8 cellular contexts compared by ENCODE assay signal in genomic region chr6:34248727-34249468, GRCh38. TPM values are rescaled to one million over a fixed set of nuclear protein-coding genes. Genes with fewer than 3 reads are reported as not detected.
DNase-seq lines count a peak whose midpoint lies in the region; ATAC-seq lines count a peak whose summit lies in the region.

Gene SMIM29 (minus strand): TSS chr6:34249006. CDS start chr6:34247791, 1,215 bp downstream.

- peak within 1 kb of the TSS; percentile 76 to 90 for H3K9ac ChIP-seq in mucosa of rectum (ENCODE audit: low read depth in 1 of 2, low read length in 2 of 2)

- ATAC-seq in GM21529 (IDR thresholded peaks at IDR 0.05; ENCODE audit: unreplicated experiment): peak; percentile 84

- H3K4me1 ChIP-seq in mucosa of rectum (ENCODE audit: control insufficient read depth in 2 of 2, insufficient read depth in 2 of 2, low read length in 2 of 2): peaks cover 14 to 19% of the 10 kb centered on the region in 2 donors

- peak within 1 kb of the TSS; percentile 93 for H3K27ac ChIP-seq in epithelial cell of prostate
- peak within 1 kb of the TSS; percentile 79 to 86 for H3K27ac ChIP-seq in mucosa of rectum (ENCODE audit: low read depth in 2 of 2, low read length in 2 of 2)

- H3K36me3 ChIP-seq in mucosa of rectum (ENCODE audit: control insufficient read depth in 2 of 2, insufficient read depth in 2 of 2, low read length in 2 of 2): no peaks in the 10 kb centered on the region

- peak; percentile 88 for DNase-seq in DMS153 (lab: John Stamatoyannopoulos, UW)
- peak; percentile 91 for DNase-seq in Jurkat, Clone E6-1 (ENCODE audit: low read depth, low spot score)
- peak; percentile 87 for DNase-seq in OCI-M2 (lab: John Stamatoyannopoulos, UW; ENCODE audit: unreplicated experiment)
- DNase-seq in activated T-cell treated with anti-CD3 and anti-CD28 coated beads for 4 hours: peak; percentile 97
- peak; percentile 54 for DNase-seq in epithelial cell of prostate (ENCODE audit: low read depth, low spot score)
- peak; percentile 92 to 96 for DNase-seq in stimulated activated CD8-positive, alpha-beta memory T cell treated with anti-CD3 and anti-CD28 coated beads, Interleukin-4, amount 100 ng/mL, for 4 hours (ENCODE audit: low read depth in 2 of 2, low spot score in 1 of 2)

- H3K4me3 ChIP-seq in Jurkat, Clone E6-1 (ENCODE audit: low read length): peak within 1 kb of the TSS; percentile 79
- peak within 1 kb of the TSS; percentile 77 to 86 for H3K4me3 ChIP-seq in mucosa of rectum (ENCODE audit: low read length in 2 of 2)

- no peaks in the 10 kb centered on the region for H3K9me3 ChIP-seq in mucosa of rectum (ENCODE audit: control insufficient read depth in 2 of 2, low read length in 2 of 2)

- H3K27me3 ChIP-seq in mucosa of rectum (ENCODE audit: control insufficient read depth in 2 of 2, insufficient read depth in 2 of 2, low read length in 2 of 2): no peaks in the 10 kb centered on the region

RNA-seq across cellular contexts. Expression of gene SMIM29, which starts in this region (rescaled TPM):
- polyA plus RNA-seq in Jurkat, Clone E6-1 (2012; ENCODE audit: insufficient read depth, insufficient read length): 21.1 TPM

Comparison
In these comparisons a context has a peak if more than half of its experiments do, and no peak if none do; other contexts are left out.
1. Peak in every context shown above with its lines: DNase-seq, ATAC-seq, H3K4me3 ChIP-seq and H3K27ac ChIP-seq.